In the genomic region with DNA sequence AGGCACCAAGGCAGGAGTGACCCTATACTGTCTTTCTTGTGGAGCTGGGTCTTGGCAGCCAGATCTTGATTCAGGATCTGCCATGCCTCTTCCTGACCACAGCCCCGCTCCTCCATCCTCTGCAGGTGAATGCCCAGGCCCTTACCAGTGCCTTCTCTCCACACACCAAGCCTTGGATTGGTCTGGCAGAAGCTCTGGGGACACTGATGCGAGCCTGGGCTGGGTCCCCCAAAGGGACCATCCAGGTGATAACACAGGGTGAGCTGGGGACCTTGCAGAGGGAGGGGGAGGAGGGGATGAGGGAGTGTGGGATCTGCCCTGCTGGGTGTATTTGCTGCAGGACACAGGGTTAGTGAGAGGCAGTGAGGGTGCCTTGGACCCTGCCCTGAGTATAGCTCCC, we compare ENCODE assay signal across 25 cellular contexts. TPM values are rescaled to one million over a fixed set of nuclear protein-coding genes. Genes with fewer than 3 reads are reported as not detected.
"Had no signal": no experiment of that assay in that cellular context is flagged by ENCODE, and none has a peak within 500 bp of the region (broad histone marks: within the 10 kb centered on the region; RNA-seq: fewer than 3 reads in every experiment).

No MANE protein-coding gene starts in this region.

- H3K27me3 Mint-ChIP-seq: central memory CD8-positive, alpha-beta T cell; memory B cell; natural killer cell treated with Interleukin-12 subunit alpha and Interleukin-12 subunit beta and Interleukin-15 and Interleukin-18, amount 100 ng/mL, for 72 hours; stimulated activated naive B cell treated with anti-CD40 and anti-IgM and Interleukin-4, amounts not matched to agents 10 μg/mL and 1 μg/mL and 100 μg/mL, for 72 hours; stimulated activated naive CD8-positive, alpha-beta T cell treated with anti-CD3 and anti-CD28 coated beads, Interleukin-15, amount 100 ng/mL, for 72 hours; type B pancreatic cell had no signal

- H3K9me3 ChIP-seq: heart right ventricle, left ventricle myocardium inferior, lower lobe of right lung, neutrophil, right atrium auricular region, sigmoid colon, thoracic aorta, uterus had no signal

- H3K9me3 Mint-ChIP-seq: central memory CD8-positive, alpha-beta T cell; memory B cell; mesothelial cell of epicardium; natural killer cell treated with Interleukin-12 subunit alpha and Interleukin-12 subunit beta and Interleukin-15 and Interleukin-18, amount 100 ng/mL, for 72 hours; stimulated activated naive B cell treated with anti-CD40 and anti-IgM and Interleukin-4, amounts not matched to agents 10 μg/mL and 1 μg/mL and 100 μg/mL, for 72 hours; stimulated activated naive CD8-positive, alpha-beta T cell treated with anti-CD3 and anti-CD28 coated beads, Interleukin-15, amount 100 ng/mL, for 72 hours; type B pancreatic cell had no signal

- ATAC-seq: heart right ventricle; left cardiac atrium; lower lobe of right lung; natural killer cell treated with Interleukin-12 subunit alpha and Interleukin-12 subunit beta and Interleukin-15 and Interleukin-18, amount 100 ng/mL, for 72 hours; stimulated activated naive B cell treated with anti-CD40 and anti-IgM and Interleukin-4, amounts not matched to agents 10 μg/mL and 1 μg/mL and 100 μg/mL, for 72 hours; stimulated activated naive CD8-positive, alpha-beta T cell treated with anti-CD3 and anti-CD28 coated beads, Interleukin-15, amount 100 ng/mL, for 72 hours had no signal

- H3K4me3 ChIP-seq: heart right ventricle, left ventricle myocardium inferior, lower lobe of right lung, right atrium auricular region, sigmoid colon, skin epidermis, thoracic aorta, uterus had no signal

- H3K36me3 Mint-ChIP-seq: natural killer cell treated with Interleukin-12 subunit alpha and Interleukin-12 subunit beta and Interleukin-15 and Interleukin-18, amount 100 ng/mL, for 72 hours had no signal

- H3K4me1 Mint-ChIP-seq: central memory CD8-positive, alpha-beta T cell had no signal

- H3K27me3 ChIP-seq: heart right ventricle, neutrophil, right atrium auricular region, sigmoid colon, uterus had no signal

- H3K27ac Mint-ChIP-seq: memory B cell; mesothelial cell of epicardium; natural killer cell treated with Interleukin-12 subunit alpha and Interleukin-12 subunit beta and Interleukin-15 and Interleukin-18, amount 100 ng/mL, for 72 hours; type B pancreatic cell had no signal

- H3K4me3 Mint-ChIP-seq: central memory CD8-positive, alpha-beta T cell; memory B cell; mesothelial cell of epicardium; natural killer cell treated with Interleukin-12 subunit alpha and Interleukin-12 subunit beta and Interleukin-15 and Interleukin-18, amount 100 ng/mL, for 72 hours; stimulated activated naive B cell treated with anti-CD40 and anti-IgM and Interleukin-4, amounts not matched to agents 10 μg/mL and 1 μg/mL and 100 μg/mL, for 72 hours; stimulated activated naive CD8-positive, alpha-beta T cell treated with anti-CD3 and anti-CD28 coated beads, Interleukin-15, amount 100 ng/mL, for 72 hours; type B pancreatic cell had no signal

- H3K4me1 ChIP-seq: lower lobe of right lung, uterus had no signal

- DNase-seq: dermis blood vessel endothelial cell; effector CD4-positive, alpha-beta T cell; heart right ventricle; left cardiac atrium; left ventricle myocardium inferior; lower lobe of right lung; sigmoid colon; stimulated activated CD4-positive, alpha-beta T cell treated with anti-CD3 and anti-CD28 coated beads, Interleukin-2, amount 100 ng/mL, for 24 hours; stimulated activated CD4-positive, alpha-beta T cell treated with anti-CD3 and anti-CD28 coated beads, Interleukin-4, amount 100 ng/mL, for 4 hours; stimulated activated naive B cell treated with anti-CD40 and anti-IgM and Interleukin-4, amounts not matched to agents 10 μg/mL and 1 μg/mL and 100 μg/mL, for 72 hours; stimulated activated naive CD8-positive, alpha-beta T cell treated with anti-CD3 and anti-CD28 coated beads, Interleukin-15, amount 100 ng/mL, for 72 hours; uterus had no signal

- H3K36me3 ChIP-seq: heart right ventricle, left ventricle myocardium inferior, neutrophil, right atrium auricular region, uterus had no signal

- H3K27ac ChIP-seq: left ventricle myocardium inferior, lower lobe of right lung, neutrophil, sigmoid colon, uterus had no signal

RNA-seq across cellular contexts. Expression of a gene that starts 28.4 kb away (rescaled TPM):
- total RNA-seq: dermis blood vessel endothelial cell; frontal cortex; glomerular endothelial cell; myocyte; natural killer cell treated with Interleukin-12 subunit alpha and Interleukin-12 subunit beta and Interleukin-15 and Interleukin-18, amount 100 ng/mL, for 72 hours; osteocyte had no signal
